10 cellular contexts compared by ENCODE assay signal in genomic region chr2:133525090-133525489, GRCh38. TPM values are rescaled to one million over a fixed set of nuclear protein-coding genes. Genes with fewer than 3 reads are reported as not detected.
"Had no signal": no experiment of that assay in that cellular context is flagged by ENCODE, and none has a peak within 500 bp of the region (broad histone marks: within the 10 kb centered on the region; RNA-seq: fewer than 3 reads in every experiment).

No MANE protein-coding gene starts in this region.

- H3K36me3 ChIP-seq: HAP-1 had no signal

- H3K27me3 Mint-ChIP-seq: IgD-negative memory B cell had no signal

- H3K4me3 ChIP-seq: GM23248, HAP-1 had no signal

- H3K36me3 Mint-ChIP-seq: IgD-negative memory B cell had no signal

- ATAC-seq: HCT116 had no signal

- H3K9me3 ChIP-seq: HAP-1 had no signal

- DNase-seq: GM23248, GOT3, H7, HFFc6, KBM-7 had no signal

- H3K27ac Mint-ChIP-seq: HFFc6, IgD-negative memory B cell had no signal

- H3K4me2 ChIP-seq: KMS-11 had no signal

- H3K27ac ChIP-seq: GM23248, KMS-11 had no signal

- H3K9ac ChIP-seq: GM23248, KMS-11 had no signal

- H3K4me1 Mint-ChIP-seq: IgD-negative memory B cell had no signal

- H2AFZ ChIP-seq: GM23248 had no signal

- H3K4me3 Mint-ChIP-seq: HFFc6, IgD-negative memory B cell had no signal

- H3K4me1 ChIP-seq: HAP-1 had no signal

- H3K9me3 Mint-ChIP-seq: HFFc6, IgD-negative memory B cell had no signal

RNA-seq across cellular contexts. Expression of gene NCKAP5, which starts 43.2 kb away (rescaled TPM):
- total RNA-seq: HT-29 had no signal
- polyA plus RNA-seq: IgD-negative memory B cell had no signal
